Comparison of ENCODE assay signal across 1 cellular context in genomic region chr1:176206006-176206960, GRCh38.
TF ChIP-seq lines count a peak whose summit lies in the region.

No MANE protein-coding gene starts in this region.

TF ChIP-seq in K562, 482 proteins besides CTCF, POLR2A, EP300 and RAD21 (continued from another document and continues in another):
- TF ChIP-seq E2F5 (CRISPR knock-in tag; IDR thresholded peaks at IDR 0.05), result no peak
- no peak for TF ChIP-seq CXXC5 (CRISPR knock-in tag; IDR thresholded peaks at IDR 0.05)
- peak; percentile 62 for TF ChIP-seq NR2C1 (IDR thresholded peaks at IDR 0.05)
- no peak; the same call in none of the 2 replicates for TF ChIP-seq NR2C1 (tag; IDR thresholded peaks at IDR 0.05)
- TF ChIP-seq ZBTB7A (IDR thresholded peaks at IDR 0.05; ENCODE audit: borderline replicate concordance, control insufficient read depth, low read depth, low read length), result peak; percentile 47; the same call in 1 of the 2 replicates
- TF ChIP-seq SRF (CRISPR knock-in tag; IDR thresholded peaks at IDR 0.05), result no peak
- no peak; the same call in 1 of the 2 replicates for TF ChIP-seq MYBL2 (IDR thresholded peaks at IDR 0.05; ENCODE audit: low read depth)
- no peak for TF ChIP-seq MYBL2 (CRISPR knock-in tag; IDR thresholded peaks at IDR 0.05; ENCODE audit: borderline replicate concordance)
- TF ChIP-seq ZNF583 (CRISPR knock-in tag; IDR thresholded peaks at IDR 0.05), result no peak
- no peak for TF ChIP-seq ZNF124 (CRISPR knock-in tag; IDR thresholded peaks at IDR 0.05)
- no peak for TF ChIP-seq ZMIZ1 (IDR thresholded peaks at IDR 0.05; ENCODE audit: low read depth in 2 of 2, low read length in 2 of 2)
- no peak for TF ChIP-seq THRA (IDR thresholded peaks at IDR 0.05)
- no peak for TF ChIP-seq GTF2E2 (tag; IDR thresholded peaks at IDR 0.05)
- no peak for TF ChIP-seq TOE1 (IDR thresholded peaks at IDR 0.05; ENCODE audit: borderline replicate concordance)
- no peak for TF ChIP-seq TOE1 (CRISPR knock-in tag; IDR thresholded peaks at IDR 0.05; ENCODE audit: borderline replicate concordance, low read depth)
- TF ChIP-seq, protein P1, sequence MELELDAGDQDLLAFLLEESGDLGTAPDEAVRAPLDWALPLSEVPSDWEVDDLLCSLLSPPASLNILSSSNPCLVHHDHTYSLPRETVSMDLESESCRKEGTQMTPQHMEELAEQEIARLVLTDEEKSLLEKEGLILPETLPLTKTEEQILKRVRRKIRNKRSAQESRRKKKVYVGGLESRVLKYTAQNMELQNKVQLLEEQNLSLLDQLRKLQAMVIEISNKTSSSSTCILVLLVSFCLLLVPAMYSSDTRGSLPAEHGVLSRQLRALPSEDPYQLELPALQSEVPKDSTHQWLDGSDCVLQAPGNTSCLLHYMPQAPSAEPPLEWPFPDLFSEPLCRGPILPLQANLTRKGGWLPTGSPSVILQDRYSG (tag; conservative IDR thresholded peaks at IDR 0.05; ENCODE audit: low read depth), result no peak
- no peak for TF ChIP-seq GTF2A2 (tag; IDR thresholded peaks at IDR 0.05)
- TF ChIP-seq, protein P2, sequence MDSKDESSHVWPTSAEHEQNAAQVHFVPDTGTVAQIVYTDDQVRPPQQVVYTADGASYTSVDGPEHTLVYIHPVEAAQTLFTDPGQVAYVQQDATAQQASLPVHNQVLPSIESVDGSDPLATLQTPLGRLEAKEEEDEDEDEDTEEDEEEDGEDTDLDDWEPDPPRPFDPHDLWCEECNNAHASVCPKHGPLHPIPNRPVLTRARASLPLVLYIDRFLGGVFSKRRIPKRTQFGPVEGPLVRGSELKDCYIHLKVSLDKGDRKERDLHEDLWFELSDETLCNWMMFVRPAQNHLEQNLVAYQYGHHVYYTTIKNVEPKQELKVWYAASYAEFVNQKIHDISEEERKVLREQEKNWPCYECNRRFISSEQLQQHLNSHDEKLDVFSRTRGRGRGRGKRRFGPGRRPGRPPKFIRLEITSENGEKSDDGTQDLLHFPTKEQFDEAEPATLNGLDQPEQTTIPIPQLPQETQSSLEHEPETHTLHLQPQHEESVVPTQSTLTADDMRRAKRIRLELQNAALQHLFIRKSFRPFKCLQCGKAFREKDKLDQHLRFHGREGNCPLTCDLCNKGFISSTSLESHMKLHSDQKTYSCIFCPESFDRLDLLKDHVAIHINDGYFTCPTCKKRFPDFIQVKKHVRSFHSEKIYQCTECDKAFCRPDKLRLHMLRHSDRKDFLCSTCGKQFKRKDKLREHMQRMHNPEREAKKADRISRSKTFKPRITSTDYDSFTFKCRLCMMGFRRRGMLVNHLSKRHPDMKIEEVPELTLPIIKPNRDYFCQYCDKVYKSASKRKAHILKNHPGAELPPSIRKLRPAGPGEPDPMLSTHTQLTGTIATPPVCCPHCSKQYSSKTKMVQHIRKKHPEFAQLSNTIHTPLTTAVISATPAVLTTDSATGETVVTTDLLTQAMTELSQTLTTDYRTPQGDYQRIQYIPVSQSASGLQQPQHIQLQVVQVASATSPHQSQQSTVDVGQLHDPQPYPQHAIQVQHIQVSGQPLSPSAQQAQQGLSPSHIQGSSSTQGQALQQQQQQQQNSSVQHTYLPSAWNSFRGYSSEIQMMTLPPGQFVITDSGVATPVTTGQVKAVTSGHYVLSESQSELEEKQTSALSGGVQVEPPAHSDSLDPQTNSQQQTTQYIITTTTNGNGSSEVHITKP (IDR thresholded peaks at IDR 0.05; ENCODE audit: partially characterized antibody), result no peak
- TF ChIP-seq, protein P3, sequence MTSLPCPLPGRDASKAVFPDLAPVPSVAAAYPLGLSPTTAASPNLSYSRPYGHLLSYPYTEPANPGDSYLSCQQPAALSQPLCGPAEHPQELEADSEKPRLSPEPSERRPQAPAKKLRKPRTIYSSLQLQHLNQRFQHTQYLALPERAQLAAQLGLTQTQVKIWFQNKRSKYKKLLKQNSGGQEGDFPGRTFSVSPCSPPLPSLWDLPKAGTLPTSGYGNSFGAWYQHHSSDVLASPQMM (CRISPR knock-in tag; IDR thresholded peaks at IDR 0.05), result no peak
- TF ChIP-seq TCF3 (CRISPR knock-in tag; IDR thresholded peaks at IDR 0.05), result no peak
- TF ChIP-seq CHD2 (IDR thresholded peaks at IDR 0.05; ENCODE audit: low read depth, low read length), result no peak
- TF ChIP-seq NFXL1 (CRISPR knock-in tag; IDR thresholded peaks at IDR 0.05), result no peak
- TF ChIP-seq, protein P4, sequence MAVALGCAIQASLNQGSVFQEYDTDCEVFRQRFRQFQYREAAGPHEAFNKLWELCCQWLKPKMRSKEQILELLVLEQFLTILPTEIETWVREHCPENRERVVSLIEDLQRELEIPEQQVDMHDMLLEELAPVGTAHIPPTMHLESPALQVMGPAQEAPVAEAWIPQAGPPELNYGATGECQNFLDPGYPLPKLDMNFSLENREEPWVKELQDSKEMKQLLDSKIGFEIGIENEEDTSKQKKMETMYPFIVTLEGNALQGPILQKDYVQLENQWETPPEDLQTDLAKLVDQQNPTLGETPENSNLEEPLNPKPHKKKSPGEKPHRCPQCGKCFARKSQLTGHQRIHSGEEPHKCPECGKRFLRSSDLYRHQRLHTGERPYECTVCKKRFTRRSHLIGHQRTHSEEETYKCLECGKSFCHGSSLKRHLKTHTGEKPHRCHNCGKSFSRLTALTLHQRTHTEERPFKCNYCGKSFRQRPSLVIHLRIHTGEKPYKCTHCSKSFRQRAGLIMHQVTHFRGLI (CRISPR knock-in tag; IDR thresholded peaks at IDR 0.05), result no peak
- TF ChIP-seq TEAD1 (CRISPR knock-in tag; IDR thresholded peaks at IDR 0.05), result no peak
- TF ChIP-seq TGIF2 (CRISPR knock-in tag; IDR thresholded peaks at IDR 0.05), result no peak
- TF ChIP-seq TEAD4 (IDR thresholded peaks at IDR 0.05; ENCODE audit: low read length), result peak; percentile 30; the same call in 1 of the 2 replicates
- no peak for TF ChIP-seq TEAD4 (CRISPR knock-in tag; IDR thresholded peaks at IDR 0.05; ENCODE audit: borderline replicate concordance)
- TF ChIP-seq HOMEZ (CRISPR knock-in tag; IDR thresholded peaks at IDR 0.05), result no peak
- TF ChIP-seq, protein P5, sequence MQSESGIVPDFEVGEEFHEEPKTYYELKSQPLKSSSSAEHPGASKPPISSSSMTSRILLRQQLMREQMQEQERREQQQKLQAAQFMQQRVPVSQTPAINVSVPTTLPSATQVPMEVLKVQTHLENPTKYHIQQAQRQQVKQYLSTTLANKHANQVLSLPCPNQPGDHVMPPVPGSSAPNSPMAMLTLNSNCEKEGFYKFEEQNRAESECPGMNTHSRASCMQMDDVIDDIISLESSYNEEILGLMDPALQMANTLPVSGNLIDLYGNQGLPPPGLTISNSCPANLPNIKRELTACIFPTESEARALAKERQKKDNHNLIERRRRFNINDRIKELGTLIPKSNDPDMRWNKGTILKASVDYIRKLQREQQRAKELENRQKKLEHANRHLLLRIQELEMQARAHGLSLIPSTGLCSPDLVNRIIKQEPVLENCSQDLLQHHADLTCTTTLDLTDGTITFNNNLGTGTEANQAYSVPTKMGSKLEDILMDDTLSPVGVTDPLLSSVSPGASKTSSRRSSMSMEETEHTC (IDR thresholded peaks at IDR 0.05), result no peak
- no peak; the same call in 1 of the 2 replicates for TF ChIP-seq MTA3 (IDR thresholded peaks at IDR 0.05; ENCODE audit: borderline replicate concordance)
- no peak for TF ChIP-seq TSC22D4 (tag; IDR thresholded peaks at IDR 0.05)
- TF ChIP-seq GATAD2B (IDR thresholded peaks at IDR 0.05; ENCODE audit: borderline replicate concordance), result no peak
- TF ChIP-seq HDAC3 (IDR thresholded peaks at IDR 0.05; ENCODE audit: borderline replicate concordance, partially characterized antibody), result no peak
- TF ChIP-seq MEF2A (IDR thresholded peaks at IDR 0.05; ENCODE audit: control insufficient read depth, low read depth, low read length), result no peak
- no peak for TF ChIP-seq ZNF224 (CRISPR knock-in tag; IDR thresholded peaks at IDR 0.05)
- TF ChIP-seq ZFP1 (CRISPR knock-in tag; IDR thresholded peaks at IDR 0.05), result no peak
- no peak for TF ChIP-seq MAFK (IDR thresholded peaks at IDR 0.05; ENCODE audit: low read length)
- TF ChIP-seq TFAP4 (CRISPR knock-in tag; IDR thresholded peaks at IDR 0.05; ENCODE audit: borderline replicate concordance), result peak; percentile 76
- TF ChIP-seq, protein P6, sequence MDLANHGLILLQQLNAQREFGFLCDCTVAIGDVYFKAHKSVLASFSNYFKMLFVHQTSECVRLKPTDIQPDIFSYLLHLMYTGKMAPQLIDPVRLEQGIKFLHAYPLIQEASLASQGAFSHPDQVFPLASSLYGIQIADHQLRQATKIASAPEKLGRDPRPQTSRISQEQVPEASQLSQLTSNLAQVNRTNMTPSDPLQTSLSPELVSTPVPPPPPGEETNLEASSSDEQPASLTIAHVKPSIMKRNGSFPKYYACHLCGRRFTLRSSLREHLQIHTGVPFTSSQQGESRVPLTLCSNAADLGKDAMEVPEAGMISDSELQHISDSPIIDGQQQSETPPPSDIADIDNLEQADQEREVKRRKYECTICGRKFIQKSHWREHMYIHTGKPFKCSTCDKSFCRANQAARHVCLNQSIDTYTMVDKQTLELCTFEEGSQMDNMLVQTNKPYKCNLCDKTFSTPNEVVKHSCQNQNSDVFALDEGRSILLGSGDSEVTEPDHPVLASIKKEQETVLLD (IDR thresholded peaks at IDR 0.05), result no peak
- TF ChIP-seq, protein P7, sequence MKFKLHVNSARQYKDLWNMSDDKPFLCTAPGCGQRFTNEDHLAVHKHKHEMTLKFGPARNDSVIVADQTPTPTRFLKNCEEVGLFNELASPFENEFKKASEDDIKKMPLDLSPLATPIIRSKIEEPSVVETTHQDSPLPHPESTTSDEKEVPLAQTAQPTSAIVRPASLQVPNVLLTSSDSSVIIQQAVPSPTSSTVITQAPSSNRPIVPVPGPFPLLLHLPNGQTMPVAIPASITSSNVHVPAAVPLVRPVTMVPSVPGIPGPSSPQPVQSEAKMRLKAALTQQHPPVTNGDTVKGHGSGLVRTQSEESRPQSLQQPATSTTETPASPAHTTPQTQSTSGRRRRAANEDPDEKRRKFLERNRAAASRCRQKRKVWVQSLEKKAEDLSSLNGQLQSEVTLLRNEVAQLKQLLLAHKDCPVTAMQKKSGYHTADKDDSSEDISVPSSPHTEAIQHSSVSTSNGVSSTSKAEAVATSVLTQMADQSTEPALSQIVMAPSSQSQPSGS (CRISPR knock-in tag; IDR thresholded peaks at IDR 0.05), result 0 out of 2 replicates have a peak, but pooled peaks have one; percentile 26
- TF ChIP-seq MEIS2 (IDR thresholded peaks at IDR 0.05; ENCODE audit: partially characterized antibody), result no peak
- TF ChIP-seq EGR1 (conservative IDR thresholded peaks at IDR 0.05), result peak; percentile 67
- no peak for TF ChIP-seq NFE2 (IDR thresholded peaks at IDR 0.05; ENCODE audit: low read depth)
- no peak for TF ChIP-seq ZNF668 (CRISPR knock-in tag; IDR thresholded peaks at IDR 0.05)
